ENCODE assay signal across 12 cellular contexts in the genomic region with DNA sequence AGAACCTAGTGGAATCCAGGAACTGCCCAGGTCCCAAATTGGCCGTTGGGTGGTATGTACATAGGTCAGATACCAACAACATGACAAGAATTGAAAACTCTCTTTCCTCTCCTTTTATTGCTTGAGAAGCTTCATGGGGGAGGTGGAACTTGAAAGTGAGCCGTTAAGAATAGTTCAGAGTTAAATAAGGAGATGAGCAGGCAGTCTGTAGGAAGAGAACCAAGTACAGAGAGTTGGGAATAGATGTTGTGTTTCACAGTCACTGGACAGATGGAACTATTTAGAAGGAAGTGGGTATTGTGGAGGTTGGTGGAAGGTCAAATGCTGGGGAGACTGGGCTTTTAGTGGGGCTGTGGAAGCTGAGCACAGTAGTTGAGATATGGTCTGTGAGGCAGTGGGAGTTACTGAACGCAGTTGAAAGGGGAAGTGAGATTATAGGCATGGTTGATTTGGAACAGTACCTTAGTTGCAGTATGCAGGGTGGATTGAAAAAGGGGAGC. TPM values are rescaled to one million over a fixed set of nuclear protein-coding genes. Genes with fewer than 3 reads are reported as not detected.
DNase-seq lines count a peak whose midpoint lies in the region; ATAC-seq, FAIRE-seq and TF ChIP-seq lines count a peak whose summit lies in the region.
"Had no signal": no experiment of that assay in that cellular context is flagged by ENCODE, and none has a peak within 500 bp of the region (broad histone marks: within the 10 kb centered on the region; RNA-seq: fewer than 3 reads in every experiment).

No MANE protein-coding gene starts in this region.

- SMC1A ChIA-PET in GM12878 (lab: Charles Lee; ENCODE audit: uncharacterized antibody, unreplicated experiment), result no interaction called here

- TF ChIP-seq POLR2A in GM12878 (IDR thresholded peaks at IDR 0.05; ENCODE audit: low read depth, low read length), result peak; percentile 52; the same call in 1 of the 2 replicates

- peaks cover 25% of the 10 kb centered on the region for H3K4me1 ChIP-seq in GM12878 (ENCODE audit: control insufficient read depth, insufficient read depth, low read length)
- H3K4me1 ChIP-seq in hepatocyte (ENCODE audit: insufficient read depth), result no peaks in the 10 kb centered on the region

- H4K20me1 ChIP-seq in GM12878 (ENCODE audit: control insufficient read depth, insufficient read depth) (no peaks in the 10 kb centered on the region), hepatocyte (ENCODE audit: insufficient read depth, poor library complexity, severe bottlenecking) (no peaks in the 10 kb centered on the region)

- H3K4me2 ChIP-seq in GM12878 (ENCODE audit: control insufficient read depth, insufficient read depth) (peak overlapping the region; percentile 88), hepatocyte (no peak overlapping the region)

- H3K27ac ChIP-seq in GM12878 (ENCODE audit: control insufficient read depth, insufficient read depth) (peak overlapping the region; percentile 89), hepatocyte (no peak overlapping the region)
- H3K27ac ChIP-seq: esophagus squamous epithelium had no signal

- H3K27me3 ChIP-seq in GM12878 (replicated peaks in 1 of 2; ENCODE audit: control insufficient read depth in 2 of 2, insufficient read depth in 2 of 2, low read length in 1 of 2), result no peaks in the 10 kb centered on the region
- H3K27me3 ChIP-seq in hepatocyte, result no peaks in the 10 kb centered on the region
- H3K27me3 ChIP-seq: esophagus squamous epithelium had no signal

- DNase-seq in GM12878 (ENCODE audit: low read depth, low spot score) (peak; percentile 82), NCI-H526 (lab: John Stamatoyannopoulos, UW) (no peak), SHP77 treated with DMSO at 0.1 percent for 48 hours (lab: John Stamatoyannopoulos, UW) (no peak), hepatocyte (ENCODE audit: low spot score) (no peak), D341Med (ENCODE audit: low spot score) (no peak)
- DNase-seq: activated CD8-positive, alpha-beta T cell treated with anti-CD3 and anti-CD28 coated beads for 36 hours; esophagus squamous epithelium; left ventricle myocardium superior had no signal

- WGBS in GM12878 (ENCODE audit: insufficient coverage, insufficient replicate concordance, low lambda C conversion rate, missing lambda C conversion rate), result 4% methylated on average over 3 of the region's 3 CpGs
- 69% methylated on average over 3 of the region's 3 CpGs for WGBS in hepatocyte (ENCODE audit: low lambda C conversion rate, missing lambda C conversion rate)

- no peak overlapping the region; the same call in 1 of the 2 replicates for H3K4me3 ChIP-seq in GM12878
- H3K4me3 ChIP-seq in hepatocyte, result no peak overlapping the region
- H3K4me3 ChIP-seq: esophagus squamous epithelium had no signal

- H3K9me2 ChIP-seq in hepatocyte (replicated peaks; ENCODE audit: insufficient read depth), result no peaks in the 10 kb centered on the region

- peak; percentile 72 for FAIRE-seq in GM12878 (lab: Jason Lieb, UNC)

- TF ChIP-seq EP300 in GM12878 (IDR thresholded peaks at IDR 0.05; ENCODE audit: borderline replicate concordance in 1 of 2, control insufficient read depth in 1 of 2, low read depth in 2 of 2, low read length in 2 of 2), result peak in 1 of 2 experiments; percentile 93; a peak in 2 of 4 replicates

- intact Hi-C loops in GM12878 (cut with micrococcal nuclease; ENCODE audit: unreplicated experiment), result no loop called here

- in situ Hi-C loops in GM12878 (cut with MboI), result no loop called here

- no TSS peak for BruUV-seq in GM12878 (replicated peaks; lab: Mats Ljungman, UMichigan)

- peak overlapping the region; percentile 50 for H3K9ac ChIP-seq in GM12878 (ENCODE audit: control insufficient read depth, insufficient read depth, low read length)

- POLR2A ChIA-PET in GM12878 (lab: Charles Lee), result interaction anchor here (0.6 kb wide), 1 partner anchor 68 kb away, joined by 6 read pairs; no protein-coding TSS in a partner anchor

- RAD21 ChIA-PET in GM12878 (lab: Charles Lee; ENCODE audit: unreplicated experiment), result interaction anchor here (0.9 kb wide), 1 partner anchor 203 kb away, joined by 3 read pairs; a partner anchor contains a TSS

- CTCF ChIA-PET in GM12878 (lab: Yijun Ruan, JAX), result no interaction called here

- TF ChIP-seq CTCF in GM12878 (IDR thresholded peaks at IDR 0.05 in 2 of 3, conservative IDR thresholded peaks at IDR 0.05 in 1 of 3; ENCODE audit: control insufficient read depth in 2 of 3, extremely low read depth in 1 of 3, insufficient read depth in 1 of 3, low read depth in 3 of 3, low read length in 3 of 3) (no peak), hepatocyte (IDR thresholded peaks at IDR 0.05; ENCODE audit: poor library complexity) (no peak)

- no peak for TF ChIP-seq RAD21 in GM12878 (IDR thresholded peaks at IDR 0.05; ENCODE audit: insufficient read depth, low read depth, low read length)

- H3K36me3 ChIP-seq in GM12878 (ENCODE audit: control insufficient read depth in 2 of 2, insufficient read depth in 2 of 2, low read length in 1 of 2), result no peaks in the 10 kb centered on the region
- H3K36me3 ChIP-seq in hepatocyte (replicated peaks; ENCODE audit: insufficient read depth, low read depth), result no peaks in the 10 kb centered on the region
- H3K36me3 ChIP-seq: esophagus squamous epithelium had no signal

- peak; percentile 99 for ATAC-seq in GM18861 (IDR thresholded peaks at IDR 0.05; ENCODE audit: unreplicated experiment)
- peak; percentile 99 for ATAC-seq in GM21717 (IDR thresholded peaks at IDR 0.05; ENCODE audit: unreplicated experiment)
- ATAC-seq in HG03354 (IDR thresholded peaks at IDR 0.05; ENCODE audit: poor library complexity, severe bottlenecking, unreplicated experiment), result peak; percentile 100
- peak; percentile 100 for ATAC-seq in GM12878
- ATAC-seq: activated CD8-positive, alpha-beta T cell treated with anti-CD3 and anti-CD28 coated beads for 36 hours; left ventricle myocardium superior; stimulated activated effector memory CD8-positive, alpha-beta T cell treated with anti-CD3 and anti-CD28 coated beads, Interleukin-12 subunit alpha, Interleukin-12 subunit beta, amount 100 ng/mL, for 72 hours had no signal

- H2AFZ ChIP-seq in GM12878 (ENCODE audit: control insufficient read depth, low read depth, low read length), result peak overlapping the region; percentile 82
- H2AFZ ChIP-seq in hepatocyte, result no peak overlapping the region

- H3K9me3 ChIP-seq in GM12878 (replicated peaks; ENCODE audit: control insufficient read depth, insufficient read depth, low read length), result no peaks in the 10 kb centered on the region; the same call in 2 of the 3 replicates
- peaks cover 4% of the 10 kb centered on the region for H3K9me3 ChIP-seq in hepatocyte (ENCODE audit: low read depth)
- H3K9me3 ChIP-seq: esophagus squamous epithelium had no signal

- H3K79me2 ChIP-seq in GM12878 (ENCODE audit: control insufficient read depth, insufficient read depth, low read length) (no peaks in the 10 kb centered on the region), hepatocyte (no peaks in the 10 kb centered on the region)

TF ChIP-seq in GM12878, 131 proteins besides CTCF, POLR2A, EP300 and RAD21 (continues in another document):
- peak; percentile 51; the same call in 1 of the 2 replicates for TF ChIP-seq FOXM1 (IDR thresholded peaks at IDR 0.05; ENCODE audit: low read depth, low read length)
- TF ChIP-seq DPF2 (IDR thresholded peaks at IDR 0.05), result peak; percentile 94
- TF ChIP-seq, protein P1, sequence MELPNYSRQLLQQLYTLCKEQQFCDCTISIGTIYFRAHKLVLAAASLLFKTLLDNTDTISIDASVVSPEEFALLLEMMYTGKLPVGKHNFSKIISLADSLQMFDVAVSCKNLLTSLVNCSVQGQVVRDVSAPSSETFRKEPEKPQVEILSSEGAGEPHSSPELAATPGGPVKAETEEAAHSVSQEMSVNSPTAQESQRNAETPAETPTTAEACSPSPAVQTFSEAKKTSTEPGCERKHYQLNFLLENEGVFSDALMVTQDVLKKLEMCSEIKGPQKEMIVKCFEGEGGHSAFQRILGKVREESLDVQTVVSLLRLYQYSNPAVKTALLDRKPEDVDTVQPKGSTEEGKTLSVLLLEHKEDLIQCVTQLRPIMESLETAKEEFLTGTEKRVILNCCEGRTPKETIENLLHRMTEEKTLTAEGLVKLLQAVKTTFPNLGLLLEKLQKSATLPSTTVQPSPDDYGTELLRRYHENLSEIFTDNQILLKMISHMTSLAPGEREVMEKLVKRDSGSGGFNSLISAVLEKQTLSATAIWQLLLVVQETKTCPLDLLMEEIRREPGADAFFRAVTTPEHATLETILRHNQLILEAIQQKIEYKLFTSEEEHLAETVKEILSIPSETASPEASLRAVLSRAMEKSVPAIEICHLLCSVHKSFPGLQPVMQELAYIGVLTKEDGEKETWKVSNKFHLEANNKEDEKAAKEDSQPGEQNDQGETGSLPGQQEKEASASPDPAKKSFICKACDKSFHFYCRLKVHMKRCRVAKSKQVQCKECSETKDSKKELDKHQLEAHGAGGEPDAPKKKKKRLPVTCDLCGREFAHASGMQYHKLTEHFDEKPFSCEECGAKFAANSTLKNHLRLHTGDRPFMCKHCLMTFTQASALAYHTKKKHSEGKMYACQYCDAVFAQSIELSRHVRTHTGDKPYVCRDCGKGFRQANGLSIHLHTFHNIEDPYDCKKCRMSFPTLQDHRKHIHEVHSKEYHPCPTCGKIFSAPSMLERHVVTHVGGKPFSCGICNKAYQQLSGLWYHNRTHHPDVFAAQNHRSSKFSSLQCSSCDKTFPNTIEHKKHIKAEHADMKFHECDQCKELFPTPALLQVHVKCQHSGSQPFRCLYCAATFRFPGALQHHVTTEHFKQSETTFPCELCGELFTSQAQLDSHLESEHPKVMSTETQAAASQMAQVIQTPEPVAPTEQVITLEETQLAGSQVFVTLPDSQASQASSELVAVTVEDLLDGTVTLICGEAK (IDR thresholded peaks at IDR 0.05; ENCODE audit: borderline replicate concordance), result no peak
- peak; percentile 86 for TF ChIP-seq NFIC (IDR thresholded peaks at IDR 0.05; ENCODE audit: low read depth, low read length)

RNA-seq across cellular contexts. Expression of a gene that starts 26.4 kb away (rescaled TPM):
- 1.3 and 1.7 TPM in 2 replicates for total RNA-seq in GM12878 (2013; cell fraction: nucleolus; rRNA removed)
- total RNA-seq in GM12878 (2014; rRNA removed) (0.11 and 0.40 TPM in 2 replicates), GM12878 (2014; rRNA removed; fragmentation: Illumina TruSeq; extraction: Trizol) (0.27 and 0.55 TPM in 2 replicates), GM12878 (2021) (0.61 and 1.1 TPM in 2 replicates), hepatocyte (3.9 and 4.6 TPM in 2 replicates)
- 2.8 TPM for polyA plus RNA-seq in GM12878 (2011; ENCODE audit: low read depth)
- polyA plus RNA-seq in GM12878 (2011; rRNA removed) (0.33 and 0.57 TPM in 2 replicates), GM12878 (2014; fragmentation: Illumina TruSeq; extraction: Trizol) (0.35 and 0.40 TPM in 2 replicates), GM12878 (2014; fragmentation: Nextera tagmentation; extraction: Ambion mirVana) (under 1 TPM; 0.11 to 0.13 TPM), GM12878 (2014; rRNA removed) (0.80 and 1.2 TPM in 2 replicates), GM12878 (2016; fragmentation: Nextera tagmentation; extraction: Ambion mirVana) (1 to 10 TPM; 1.1 to 1.2 TPM), hepatocyte (4.2 and 5.4 TPM in 2 replicates)
- polyA plus RNA-seq in GM12878 (2011; cell fraction: cytosol; rRNA removed), result 0.33 and 0.36 TPM in 2 replicates
- 0.61 and 0.72 TPM in 2 replicates for polyA plus RNA-seq in GM12878 (2011; cell fraction: nucleus; rRNA removed)
- 5.3 and 5.5 TPM in 2 replicates for polyA plus RNA-seq in GM12878 (2012)
- 0.80 and 1.9 TPM in 2 replicates for polyA minus RNA-seq in GM12878 (2011; rRNA and poly(A)+ RNA removed)
- not detected in 2 replicates for polyA minus RNA-seq in GM12878 (2011; cell fraction: cytosol; rRNA and poly(A)+ RNA removed)
- 1.2 and 1.9 TPM in 2 replicates for polyA minus RNA-seq in GM12878 (2011; cell fraction: nucleus; rRNA and poly(A)+ RNA removed)
